In the genomic region with DNA sequence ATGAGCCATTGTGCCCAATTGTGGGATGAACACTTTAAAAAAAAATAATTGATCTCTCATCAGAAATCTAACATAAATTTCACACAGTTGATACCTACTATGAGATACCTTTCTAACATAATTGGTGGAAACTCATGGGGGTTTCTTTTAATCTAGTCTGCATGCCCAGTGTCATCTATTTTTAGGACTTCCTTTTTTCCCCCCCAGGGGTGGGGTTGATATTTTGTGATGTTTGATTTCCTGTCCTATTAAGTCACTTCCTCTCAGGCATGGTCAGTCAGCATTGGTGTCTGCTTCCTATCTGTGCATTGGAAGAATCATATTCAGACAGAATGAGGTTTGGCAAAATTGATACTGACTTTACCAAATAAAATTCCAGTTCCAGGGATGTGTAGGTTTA, we compare ENCODE assay signal across 10 cellular contexts. TPM values are rescaled to one million over a fixed set of nuclear protein-coding genes. Genes with fewer than 3 reads are reported as not detected.
A peak's percentile ranks its signal among the peaks of the same experiment; 100 is the strongest.
DNase-seq lines count a peak whose midpoint lies in the region; TF ChIP-seq lines count a peak whose summit lies in the region.
"Had no signal": no experiment of that assay in that cellular context is flagged by ENCODE, and none has a peak within 500 bp of the region (broad histone marks: within the 10 kb centered on the region; RNA-seq: fewer than 3 reads in every experiment).

No MANE protein-coding gene starts in this region.

- no peak overlapping the region for H3K9ac ChIP-seq in skeletal muscle tissue (ENCODE audit: low read depth in 1 of 3, low read length in 3 of 3)

- no peaks in the 10 kb centered on the region for H3K9me3 ChIP-seq in breast epithelium
- H3K9me3 ChIP-seq in skeletal muscle tissue (ENCODE audit: control insufficient read depth in 3 of 3, low read length in 3 of 3), result no peaks in the 10 kb centered on the region

- H3K27me3 ChIP-seq in breast epithelium (no peaks in the 10 kb centered on the region), skeletal muscle tissue (ENCODE audit: control insufficient read depth in 3 of 3, insufficient read depth in 3 of 3, low read length in 3 of 3) (no peaks in the 10 kb centered on the region)

- TF ChIP-seq CTCF in GM10248 (IDR thresholded peaks at IDR 0.05; ENCODE audit: control extremely low read depth, extremely low read depth, low read depth, missing control alignments) (no peak), breast epithelium (IDR thresholded peaks at IDR 0.05) (no peak)

- peak overlapping the region; percentile 27 to 41 for H3K27ac ChIP-seq in breast epithelium
- H3K27ac ChIP-seq in skeletal muscle tissue (ENCODE audit: low read depth, low read length), result peak overlapping the region; percentile 12

- no peak for TF ChIP-seq POLR2A in breast epithelium (IDR thresholded peaks at IDR 0.05)

- DNase-seq in GM10248 (ENCODE audit: extremely low spot score) (peak; percentile 37), NOMO-1 treated with dmso at 0.1 percent for 144 hours (lab: John Stamatoyannopoulos, UW; ENCODE audit: unreplicated experiment) (peak; percentile 78), breast epithelium (ENCODE audit: low spot score in 2 of 2) (no peak), NK-92 (lab: John Stamatoyannopoulos, UW; ENCODE audit: unreplicated experiment) (no peak), kidney glomerular epithelial cell (lab: John Stamatoyannopoulos, UW) (no peak), NCI-H2171 treated with DMSO at 0.1 percent for 48 hours (lab: John Stamatoyannopoulos, UW) (no peak), DMS53 treated with DMSO at 0.1 percent for 48 hours (lab: John Stamatoyannopoulos, UW; ENCODE audit: unreplicated experiment) (no peak)
- DNase-seq: NCI-H524; stimulated activated naive CD4-positive, alpha-beta T cell treated with Interleukin-2 at 50 U/mL for 16 hours had no signal

- no peak overlapping the region for H3K4me3 ChIP-seq in breast epithelium
- H3K4me3 ChIP-seq in skeletal muscle tissue (ENCODE audit: low read length in 3 of 3), result no peak overlapping the region

- intact Hi-C loops in breast epithelium (cut with DNase I; ENCODE audit: low total_unique reads), result no loop called here

- H3K36me3 ChIP-seq in breast epithelium (no peaks in the 10 kb centered on the region), skeletal muscle tissue (ENCODE audit: control insufficient read depth in 3 of 3, insufficient read depth in 3 of 3, low read length in 3 of 3) (no peaks in the 10 kb centered on the region)

- CTCF ChIA-PET in GM10248 (lab: Yijun Ruan, JAX), result interaction anchor here (1.3 kb wide), 1 partner anchor 9 kb away, joined by 4 read pairs; no protein-coding TSS in a partner anchor

- H3K4me1 ChIP-seq in breast epithelium (peaks cover 0 to 8% of the 10 kb centered on the region in 2 donors), skeletal muscle tissue (ENCODE audit: control insufficient read depth in 3 of 3, insufficient read depth in 3 of 3, low read length in 3 of 3) (peaks cover 31 to 65% (median 39%) of the 10 kb centered on the region in 3 donors)

- POLR2A ChIA-PET in GM10248 (lab: Yijun Ruan, JAX), result no interaction called here

RNA-seq across cellular contexts. Expression of gene NFYC, which starts 21.5 kb away (rescaled TPM):
- 10 to 100 TPM; 42.7 to 69.7 (median 55.7) TPM for total RNA-seq in breast epithelium
- 28.2 TPM for total RNA-seq in skeletal muscle tissue

RNA-seq across cellular contexts. Expression of gene RIMS3, which starts 47.5 kb away (rescaled TPM):
- 1 to 10 TPM in 2 of 3 donors, under 1 TPM in 1; 0.64 to 4.4 (median 2.6) TPM for total RNA-seq in breast epithelium
- total RNA-seq in skeletal muscle tissue, result 0.52 TPM

Comparison
In these comparisons a context has a peak if more than half of its experiments do, and no peak if none do; other contexts are left out.
1. DNase-seq: peak in GM10248 (single experiment) and NOMO-1 treated with dmso at 0.1 percent for 144 hours (single experiment); none in breast epithelium (0 of 2), NK-92 (single experiment), kidney glomerular epithelial cell (single experiment), NCI-H2171 treated with DMSO at 0.1 percent for 48 hours (single experiment) and DMS53 treated with DMSO at 0.1 percent for 48 hours (single experiment).